8 cellular contexts compared by ENCODE assay signal in genomic region chr14:103716899-103717411, GRCh38. TPM values are rescaled to one million over a fixed set of nuclear protein-coding genes. Genes with fewer than 3 reads are reported as not detected.
DNase-seq lines count a peak whose midpoint lies in the region; ATAC-seq and TF ChIP-seq lines count a peak whose summit lies in the region.

No MANE protein-coding gene starts in this region.

- DNase-seq in HAP-1 (ENCODE audit: low spot score in 2 of 2) (no peak), WERI-Rb-1 (no peak), foreskin fibroblast (no peak), smooth muscle cell (lab: John Stamatoyannopoulos, UW; ENCODE audit: unreplicated experiment) (no peak), GOT3 (lab: John Stamatoyannopoulos, UW) (no peak), NCI-H446 (lab: John Stamatoyannopoulos, UW) (no peak), NCI-H1436 (lab: John Stamatoyannopoulos, UW) (no peak)

- H3K27me3 ChIP-seq in HAP-1 (ENCODE audit: low read depth) (no peaks in the 10 kb centered on the region), WERI-Rb-1 (ENCODE audit: insufficient read depth, low read depth, severe bottlenecking) (no peaks in the 10 kb centered on the region), smooth muscle cell (ENCODE audit: low read depth) (no peaks in the 10 kb centered on the region)

- H3K36me3 ChIP-seq in HAP-1 (replicated peaks) = peaks cover 17% of the 10 kb centered on the region
- H3K36me3 ChIP-seq in WERI-Rb-1 = peaks cover 25% of the 10 kb centered on the region
- no peaks in the 10 kb centered on the region for H3K36me3 ChIP-seq in smooth muscle cell (ENCODE audit: low read depth)

- peak overlapping the region; percentile 80 for H3K9ac ChIP-seq in smooth muscle cell (ENCODE audit: low read depth)

- peaks cover 3% of the 10 kb centered on the region for H3K4me1 ChIP-seq in HAP-1
- H3K4me1 ChIP-seq in smooth muscle cell (ENCODE audit: low read depth) = peaks cover 21% of the 10 kb centered on the region

- H4K20me1 ChIP-seq in smooth muscle cell (ENCODE audit: low read depth) = peaks cover 71% of the 10 kb centered on the region

- in situ Hi-C loops in HAP-1 (cut with MboI; ENCODE audit: low sequenced_read_pairs) = no loop called here

- H3K27ac ChIP-seq in WERI-Rb-1 (no peak overlapping the region), smooth muscle cell (ENCODE audit: low read depth) (no peak overlapping the region)

- H3K4me3 ChIP-seq in HAP-1 (peak overlapping the region; percentile 58), WERI-Rb-1 (ENCODE audit: low read depth, low read length) (peak overlapping the region; percentile 69), foreskin fibroblast (ENCODE audit: low read depth in 1 of 2, low read length in 2 of 2) (peak overlapping the region; percentile 76 to 78), smooth muscle cell (peak overlapping the region; percentile 87)

- H3K9me3 ChIP-seq in HAP-1 = no peaks in the 10 kb centered on the region
- no peaks in the 10 kb centered on the region for H3K9me3 ChIP-seq in WERI-Rb-1 (ENCODE audit: severe bottlenecking)
- H3K9me3 ChIP-seq in smooth muscle cell (replicated peaks; ENCODE audit: low read depth) = no peaks in the 10 kb centered on the region

- WGBS in smooth muscle cell (ENCODE audit: low lambda C conversion rate) = 78% methylated on average over 17 of the region's 17 CpGs

- H3K4me2 ChIP-seq in smooth muscle cell = peak overlapping the region; percentile 100

- no peak for ATAC-seq in HG02610 (IDR thresholded peaks at IDR 0.05; ENCODE audit: unreplicated experiment)

- peaks cover 7% of the 10 kb centered on the region for H3F3A ChIP-seq in smooth muscle cell (ENCODE audit: low read depth)

- H3K79me2 ChIP-seq in smooth muscle cell (ENCODE audit: low read depth) = peaks cover 58% of the 10 kb centered on the region

- no peak overlapping the region for H2AFZ ChIP-seq in smooth muscle cell (ENCODE audit: low read depth)

- TF ChIP-seq CTCF in WERI-Rb-1 (IDR thresholded peaks at IDR 0.05; ENCODE audit: low read depth, low read length) = no peak
- TF ChIP-seq CTCF in foreskin fibroblast (IDR thresholded peaks at IDR 0.05; ENCODE audit: low read depth, low read length) = no peak
- no peak for TF ChIP-seq CTCF in smooth muscle cell (IDR thresholded peaks at IDR 0.05; ENCODE audit: borderline replicate concordance, insufficient read depth, poor library complexity, severe bottlenecking)

RNA-seq across cellular contexts. Expression of gene ZFYVE21, which starts 1.3 kb away (rescaled TPM):
- 33.9 and 42.6 TPM in 2 replicates for total RNA-seq in smooth muscle cell
- polyA plus RNA-seq in smooth muscle cell = 41.5 and 55.9 TPM in 2 replicates

RNA-seq across cellular contexts. Expression of gene XRCC3, which starts 1.7 kb away (rescaled TPM):
- total RNA-seq in smooth muscle cell = 4.9 and 10.5 TPM in 2 replicates
- 8.3 and 10.0 TPM in 2 replicates for polyA plus RNA-seq in smooth muscle cell
